ENCODE assay signal across 8 cellular contexts in genomic region chr13:95191821-95192220, GRCh38.
DNase-seq lines count a peak whose midpoint lies in the region; ATAC-seq and TF ChIP-seq lines count a peak whose summit lies in the region.

No MANE protein-coding gene starts in this region.

- H3K27me3 ChIP-seq in IMR-90 (ENCODE audit: control insufficient read depth, insufficient read depth, low read length) (no peaks in the 10 kb centered on the region), RWPE2 (ENCODE audit: insufficient read depth, poor library complexity, severe bottlenecking) (no peaks in the 10 kb centered on the region), uterus (no peaks in the 10 kb centered on the region)

- no peak overlapping the region for H3K23ac ChIP-seq in IMR-90 (ENCODE audit: low read depth, low read length)

- H3K14ac ChIP-seq in IMR-90 (replicated peaks; ENCODE audit: low read depth, low read length) = no peak overlapping the region

- peaks cover 11% of the 10 kb centered on the region for H3K9me1 ChIP-seq in IMR-90 (ENCODE audit: insufficient read depth, low read length)

- 0% methylated on average over 1 of the region's 4 CpGs; no CpG with 5 or more reads in 1 of the 2 experiments for WGBS in IMR-90 (ENCODE audit: extremely low coverage in 2 of 2, insufficient read length in 1 of 2), 2 experiments

- H3K79me1 ChIP-seq in IMR-90 (ENCODE audit: low read depth in 1 of 2, low read length in 2 of 2) = peaks cover 2 to 62% of the 10 kb centered on the region in 2 experiments; a peak in 2 of 4 replicates

- no peaks in the 10 kb centered on the region for H3K9me3 ChIP-seq in IMR-90 (ENCODE audit: control insufficient read depth, insufficient read depth, low read length)
- no peaks in the 10 kb centered on the region for H3K9me3 ChIP-seq in RWPE2 (ENCODE audit: severe bottlenecking)
- no peaks in the 10 kb centered on the region for H3K9me3 ChIP-seq in uterus

- H3K4ac ChIP-seq in IMR-90 (ENCODE audit: low read depth, low read length) = peak overlapping the region; percentile 42

- CTCF ChIA-PET in IMR-90 (lab: Yijun Ruan, JAX) = interaction anchor here (0.6 to 4.5 kb wide), 15 partner anchors 14 to 212 kb away, joined by 3 to 22 read pairs (median 5); no protein-coding TSS in a partner anchor

- H4K5ac ChIP-seq in IMR-90 (ENCODE audit: low read depth, low read length) = peak overlapping the region; percentile 33; the same call in 1 of the 2 replicates

- H3K18ac ChIP-seq in IMR-90 (ENCODE audit: low read depth, low read length) = peak overlapping the region; percentile 36; the same call in 1 of the 2 replicates

- peak; percentile 47 for DNase-seq in GM04504 (ENCODE audit: low read depth)
- peak; percentile 74 for DNase-seq in IMR-90
- DNase-seq in RWPE2 (ENCODE audit: low spot score) = no peak
- DNase-seq in activated effector memory CD4-positive, alpha-beta T cell treated with anti-CD3 and anti-CD28 coated beads, Interleukin-2, amount 50 U/mL, for 16 hours = peak; percentile 86
- peak; percentile 52 to 89 (median 77) for DNase-seq in head of caudate nucleus
- peak; percentile 74 for DNase-seq in pons (ENCODE audit: low spot score)
- peak; percentile 28 to 63 for DNase-seq in uterus

- peak overlapping the region; percentile 19; the same call in 1 of the 2 replicates for H3K9ac ChIP-seq in IMR-90 (ENCODE audit: low read depth, low read length)

- H3K4me2 ChIP-seq in IMR-90 (ENCODE audit: low read depth, low read length) = no peak overlapping the region

- peak; percentile 94 for TF ChIP-seq RAD21 in IMR-90 (IDR thresholded peaks at IDR 0.05; ENCODE audit: low read length)

- peak overlapping the region; percentile 21 for H2AK5ac ChIP-seq in IMR-90 (ENCODE audit: low read depth, low read length)

- H3K56ac ChIP-seq in IMR-90 (ENCODE audit: extremely low read depth, insufficient read depth, low read length) = no peak overlapping the region

- 0 out of 2 replicates have a peak, but pooled peaks cover 3% of the 10 kb centered on the region for H4K20me1 ChIP-seq in IMR-90 (ENCODE audit: insufficient read depth, low read length)

- POLR2A ChIA-PET in IMR-90 (lab: Charles Lee; ENCODE audit: unreplicated experiment) = interaction anchor here (0.6 to 1.4 kb wide), 2 partner anchors 108 to 180 kb away, joined by 3 read pairs; no protein-coding TSS in a partner anchor

- H2AK9ac ChIP-seq in IMR-90 (replicated peaks; ENCODE audit: low read depth, low read length, poor library complexity) = no peak overlapping the region

- intact Hi-C loops in IMR-90 (cut with micrococcal nuclease) = loop anchor here (1.0 to 5.0 kb wide), 3 partner anchors 90 to 188 kb away; no protein-coding TSS in a partner anchor
- intact Hi-C loops in head of caudate nucleus (cut with DNase I) = loop anchor here (5.0 kb wide), 2 partner anchors 190 to 210 kb away; no protein-coding TSS in a partner anchor
- intact Hi-C loops in uterus (cut with DNase I; ENCODE audit: low total_unique reads) = loop anchor here (5.0 kb wide), 1 partner anchor 210 kb away; no protein-coding TSS in a partner anchor

- TF ChIP-seq CTCF in IMR-90 (conservative IDR thresholded peaks at IDR 0.05; ENCODE audit: low read depth, low read length) (peak; percentile 91), RWPE2 (IDR thresholded peaks at IDR 0.05; ENCODE audit: poor library complexity, severe bottlenecking) (peak; percentile 88), uterus (IDR thresholded peaks at IDR 0.05) (peak; percentile 47 to 67 (median 53))

- peak; percentile 93 for ATAC-seq in GM21723 (IDR thresholded peaks at IDR 0.05; ENCODE audit: unreplicated experiment)
- peak; percentile 91 for ATAC-seq in IMR-90 (ENCODE audit: low read depth)
- peak; percentile 96 for ATAC-seq in RWPE2 (ENCODE audit: low read depth)

- TF ChIP-seq POLR2A in IMR-90 (IDR thresholded peaks at IDR 0.05; ENCODE audit: low read depth, low read length) (no peak), uterus (IDR thresholded peaks at IDR 0.05) (no peak)

- H4K8ac ChIP-seq in IMR-90 (ENCODE audit: low read depth in 2 of 2, low read length in 2 of 2) = peak overlapping the region; percentile 5 to 34; a peak in 3 of 4 replicates

- H3K4me1 ChIP-seq in IMR-90 (ENCODE audit: control insufficient read depth, insufficient read depth, low read length) = peaks cover 24% of the 10 kb centered on the region; the same call in 1 of the 2 replicates
- no peaks in the 10 kb centered on the region for H3K4me1 ChIP-seq in RWPE2 (ENCODE audit: insufficient read depth, poor library complexity, severe bottlenecking)
- H3K4me1 ChIP-seq in uterus = no peaks in the 10 kb centered on the region

- peak overlapping the region; percentile 49 for H3K27ac ChIP-seq in IMR-90 (ENCODE audit: insufficient read depth, low read length)
- H3K27ac ChIP-seq in RWPE2 (ENCODE audit: poor library complexity, severe bottlenecking) = no peak overlapping the region
- H3K27ac ChIP-seq in uterus = no peak overlapping the region

- dilution Hi-C loops in IMR-90 (cut with HindIII; ENCODE audit: low sequenced_read_pairs, unreplicated experiment) = no loop called here

- in situ Hi-C loops in IMR-90 (cut with MboI; ENCODE audit: low sequenced_read_pairs) = loop anchor here (5.0 to 10.0 kb wide), 2 partner anchors 183 to 210 kb away; no protein-coding TSS in a partner anchor

- no peak overlapping the region for H2BK5ac ChIP-seq in IMR-90 (ENCODE audit: low read depth, low read length, poor library complexity, severe bottlenecking)

- H2BK15ac ChIP-seq in IMR-90 (ENCODE audit: low read depth, low read length) = 0 out of 3 replicates have a peak overlapping the region, but pooled peaks have one; percentile 3

- H4K91ac ChIP-seq in IMR-90 (ENCODE audit: insufficient read depth, low read depth, low read length) = peak overlapping the region; percentile 13; the same call in 1 of the 2 replicates

- H3K4me3 ChIP-seq in IMR-90 (ENCODE audit: insufficient read depth, low read depth, low read length) = no peak overlapping the region
- H3K4me3 ChIP-seq in RWPE2 (ENCODE audit: severe bottlenecking) = no peak overlapping the region
- H3K4me3 ChIP-seq in uterus = no peak overlapping the region

- H2BK20ac ChIP-seq in IMR-90 (ENCODE audit: low read depth, low read length) = peak overlapping the region; percentile 40

- no peak overlapping the region for H2AFZ ChIP-seq in IMR-90 (replicated peaks; ENCODE audit: low read length, poor library complexity)

- H2BK120ac ChIP-seq in IMR-90 (ENCODE audit: low read depth, low read length) = peak overlapping the region; percentile 35; the same call in 1 of the 2 replicates

- no TSS peak for BruUV-seq in IMR-90 (replicated peaks; lab: Mats Ljungman, UMichigan)

- H3K36me3 ChIP-seq in IMR-90 (ENCODE audit: control insufficient read depth, insufficient read depth, low read length) (peaks cover 30% of the 10 kb centered on the region), RWPE2 (ENCODE audit: low read depth) (no peaks in the 10 kb centered on the region), uterus (no peaks in the 10 kb centered on the region)

TF ChIP-seq in IMR-90, 13 proteins besides CTCF, POLR2A, EP300 and RAD21:
- TF ChIP-seq SMC3 (IDR thresholded peaks at IDR 0.05; ENCODE audit: low read depth, low read length) (peak; percentile 96), RCOR1 (IDR thresholded peaks at IDR 0.05; ENCODE audit: insufficient replicate concordance, low read length) (no peak)
TF ChIP-seq in IMR-90: peak in this region for 1.
